ENCODE assay signal across 20 cellular contexts in the genomic region with DNA sequence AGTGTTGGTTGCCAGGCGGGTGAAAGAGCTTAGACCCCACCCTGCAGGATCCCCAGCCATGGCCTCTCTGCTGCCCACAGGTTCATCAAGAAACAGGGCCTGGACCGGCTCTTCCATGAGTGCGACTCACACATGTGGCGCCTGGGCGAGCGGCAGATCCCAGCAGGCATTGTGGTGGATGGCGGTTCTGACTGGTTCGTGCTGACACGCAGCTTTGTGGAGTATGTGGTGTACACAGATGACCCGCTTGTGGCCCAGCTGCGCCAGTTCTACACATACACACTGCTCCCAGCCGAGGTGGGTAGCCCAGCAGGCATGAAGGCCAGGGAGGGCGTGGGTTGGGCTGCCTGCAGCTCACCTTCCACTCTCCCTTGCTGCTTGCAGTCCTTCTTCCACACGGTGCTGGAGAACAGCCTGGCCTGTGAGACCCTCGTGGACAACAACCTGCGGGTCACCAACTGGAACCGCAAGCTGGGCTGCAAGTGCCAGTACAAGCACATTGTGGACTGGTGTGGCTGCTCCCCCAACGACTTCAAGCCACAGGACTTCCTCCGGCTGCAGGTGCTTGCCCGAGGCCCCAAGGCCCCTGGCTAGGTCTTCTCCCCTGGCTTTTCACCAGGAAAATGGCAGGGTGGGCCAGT. TPM values are rescaled to one million over a fixed set of nuclear protein-coding genes. Genes with fewer than 3 reads are reported as not detected.
A peak's percentile ranks its signal among the peaks of the same experiment; 100 is the strongest.
DNase-seq lines count a peak whose midpoint lies in the region; ATAC-seq, FAIRE-seq and TF ChIP-seq lines count a peak whose summit lies in the region.
"Had no signal": no experiment of that assay in that cellular context is flagged by ENCODE, and none has a peak within 500 bp of the region (broad histone marks: within the 10 kb centered on the region; RNA-seq: fewer than 3 reads in every experiment).

No MANE protein-coding gene starts in this region.

- no peak overlapping the region for H3K27ac Mint-ChIP-seq in activated CD8-positive, alpha-beta memory T cell treated with anti-CD3 and anti-CD28 coated beads, Interleukin-2, amount 10 ng/mL, durations not matched to agents 7 days and 5 days
- H3K27ac Mint-ChIP-seq: CD14-positive monocyte had no signal

- peaks cover 5% of the 10 kb centered on the region for H3K4me1 Mint-ChIP-seq in activated CD8-positive, alpha-beta memory T cell treated with anti-CD3 and anti-CD28 coated beads, Interleukin-2, amount 10 ng/mL, durations not matched to agents 7 days and 5 days
- H3K4me1 Mint-ChIP-seq: CD14-positive monocyte had no signal

- no peaks in the 10 kb centered on the region for H3K27me3 Mint-ChIP-seq in activated CD8-positive, alpha-beta memory T cell treated with anti-CD3 and anti-CD28 coated beads, Interleukin-2, amount 10 ng/mL, durations not matched to agents 7 days and 5 days

- DNase-seq in activated CD8-positive, alpha-beta memory T cell treated with anti-CD3 and anti-CD28 coated beads, Interleukin-2, amount 10 ng/mL, durations not matched to agents 7 days and 5 days: peak; percentile 42
- no peak for DNase-seq in activated CD8-positive, alpha-beta memory T cell treated with anti-CD3 and anti-CD28 coated beads for 24 hours
- no peak for DNase-seq in HTR-8/SVneo (ENCODE audit: insufficient read length, low spot score)
- DNase-seq in epithelial cell of esophagus (ENCODE audit: low read depth): peak; percentile 38
- peak; percentile 47 for DNase-seq in sciatic nerve (ENCODE audit: low spot score)
- DNase-seq in stimulated activated naive CD4-positive, alpha-beta T cell treated with Interleukin-2 at 50 U/mL for 16 hours (lab: John Stamatoyannopoulos, UW): no peak
- no peak for DNase-seq in GM20000 (ENCODE audit: low spot score)
- DNase-seq: COR-L47, DMS79 treated with DMSO at 0.1 percent for 48 hours, GM23248, Karpas-422, NCI-H187 treated with DMSO at 0.1 percent for 48 hours, NCI-H2171 treated with DMSO at 0.1 percent for 48 hours, NCI-H82 had no signal

- peak; percentile 78 for FAIRE-seq in HTR-8/SVneo (lab: Jason Lieb, UNC)
- FAIRE-seq: G401.6, GM12892 had no signal

- H3K4me3 Mint-ChIP-seq in activated CD8-positive, alpha-beta memory T cell treated with anti-CD3 and anti-CD28 coated beads, Interleukin-2, amount 10 ng/mL, durations not matched to agents 7 days and 5 days: no peak overlapping the region
- H3K4me3 Mint-ChIP-seq: CD14-positive monocyte had no signal

- CTCF ChIA-PET in activated CD8-positive, alpha-beta memory T cell treated with anti-CD3 and anti-CD28 coated beads, Interleukin-2, amount 10 ng/mL, durations not matched to agents 7 days and 5 days (lab: Charles Lee): no interaction called here

- intact Hi-C loops in sciatic nerve (cut with DNase I): no loop called here

- no peak for ATAC-seq in activated CD8-positive, alpha-beta memory T cell treated with anti-CD3 and anti-CD28 coated beads, Interleukin-2, amount 10 ng/mL, durations not matched to agents 7 days and 5 days
- no peak for ATAC-seq in sciatic nerve
- no peak for ATAC-seq in GM21737 (IDR thresholded peaks at IDR 0.05; ENCODE audit: unreplicated experiment)
- ATAC-seq: HCT116, Right ventricle myocardium inferior had no signal

- TF ChIP-seq CTCF in epithelial cell of esophagus (IDR thresholded peaks at IDR 0.05; ENCODE audit: insufficient read depth, low read depth, low read length, missing control alignments): no peak
- no peak for TF ChIP-seq CTCF in GM20000 (IDR thresholded peaks at IDR 0.05; ENCODE audit: extremely low read depth, missing control alignments)

- no peaks in the 10 kb centered on the region for H3K9me3 Mint-ChIP-seq in activated CD8-positive, alpha-beta memory T cell treated with anti-CD3 and anti-CD28 coated beads, Interleukin-2, amount 10 ng/mL, durations not matched to agents 7 days and 5 days (ENCODE audit: low read depth)
- H3K9me3 Mint-ChIP-seq: CD14-positive monocyte had no signal

- peaks cover 8% of the 10 kb centered on the region for H3K36me3 Mint-ChIP-seq in activated CD8-positive, alpha-beta memory T cell treated with anti-CD3 and anti-CD28 coated beads, Interleukin-2, amount 10 ng/mL, durations not matched to agents 7 days and 5 days

- H3K4me3 ChIP-seq in epithelial cell of esophagus (ENCODE audit: low read length): no peak overlapping the region
- H3K4me3 ChIP-seq: GM23248 had no signal

RNA-seq across cellular contexts. Expression of a gene that starts 9.9 kb away (rescaled TPM):
- total RNA-seq in activated CD8-positive, alpha-beta memory T cell treated with anti-CD3 and anti-CD28 coated beads, Interleukin-2, amount 10 ng/mL, durations not matched to agents 7 days and 5 days: 10 to 100 TPM; 33.1 to 38.2 TPM
- total RNA-seq in sciatic nerve: 20.0 TPM

RNA-seq across cellular contexts. Expression of a gene that starts 17.2 kb away (rescaled TPM):
- total RNA-seq in activated CD8-positive, alpha-beta memory T cell treated with anti-CD3 and anti-CD28 coated beads, Interleukin-2, amount 10 ng/mL, durations not matched to agents 7 days and 5 days: 10 to 100 TPM; 65.7 to 81.8 TPM
- total RNA-seq in sciatic nerve: 41.2 TPM

RNA-seq across cellular contexts. Expression of a gene that starts 17.2 kb away (rescaled TPM):
- total RNA-seq in activated CD8-positive, alpha-beta memory T cell treated with anti-CD3 and anti-CD28 coated beads, Interleukin-2, amount 10 ng/mL, durations not matched to agents 7 days and 5 days: 10 to 100 TPM; 34.0 to 40.8 TPM
- 1.5 TPM for total RNA-seq in sciatic nerve

RNA-seq across cellular contexts. Expression of a gene that starts 41.5 kb away (rescaled TPM):
- 10 to 100 TPM; 71.5 to 82.6 TPM for total RNA-seq in activated CD8-positive, alpha-beta memory T cell treated with anti-CD3 and anti-CD28 coated beads, Interleukin-2, amount 10 ng/mL, durations not matched to agents 7 days and 5 days
- total RNA-seq in sciatic nerve: 33.6 TPM

Comparison
In these comparisons a context has a peak if more than half of its experiments do, and no peak if none do; other contexts are left out.
1. DNase-seq: peak in activated CD8-positive, alpha-beta memory T cell treated with anti-CD3 and anti-CD28 coated beads, Interleukin-2, amount 10 ng/mL, durations not matched to agents 7 days and 5 days (single experiment), epithelial cell of esophagus (single experiment) and sciatic nerve (single experiment); none in activated CD8-positive, alpha-beta memory T cell treated with anti-CD3 and anti-CD28 coated beads for 24 hours (single experiment), HTR-8/SVneo (single experiment), stimulated activated naive CD4-positive, alpha-beta T cell treated with Interleukin-2 at 50 U/mL for 16 hours (single experiment) and GM20000 (single experiment).
2. RNA of a gene that starts 17.2 kb away (total RNA-seq): 34.0 to 40.8 TPM in activated CD8-positive, alpha-beta memory T cell treated with anti-CD3 and anti-CD28 coated beads, Interleukin-2, amount 10 ng/mL, durations not matched to agents 7 days and 5 days; 1.5 TPM in sciatic nerve (single experiment); every median in the first group is over 10 times any median in the second.